Comparison of ENCODE assay signal across 21 cellular contexts in the genomic region with DNA sequence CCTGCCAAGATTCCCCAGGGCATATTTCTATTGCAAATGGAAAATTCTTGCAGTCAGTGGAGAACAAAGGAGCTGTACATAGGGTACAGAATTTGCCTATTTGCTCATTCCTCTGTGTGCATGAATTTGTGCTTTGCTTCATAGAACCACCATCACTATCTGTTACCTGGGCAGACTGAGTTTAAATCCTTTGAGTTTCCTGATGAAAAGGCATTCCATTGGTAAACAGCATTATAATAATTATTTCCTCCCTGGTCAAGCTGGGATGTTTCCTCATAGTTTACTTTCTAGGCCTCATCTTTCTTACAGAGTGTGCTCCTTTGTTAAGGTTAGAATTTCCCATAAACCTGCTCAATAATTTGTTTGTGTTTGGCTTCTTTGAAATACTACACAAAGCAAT. TPM values are rescaled to one million over a fixed set of nuclear protein-coding genes. Genes with fewer than 3 reads are reported as not detected.
DNase-seq lines count a peak whose midpoint lies in the region; ATAC-seq and TF ChIP-seq lines count a peak whose summit lies in the region.
"Had no signal": no experiment of that assay in that cellular context is flagged by ENCODE, and none has a peak within 500 bp of the region (broad histone marks: within the 10 kb centered on the region; RNA-seq: fewer than 3 reads in every experiment).

No MANE protein-coding gene starts in this region.

- DNase-seq in breast epithelium (ENCODE audit: low spot score in 2 of 2), result no peak
- no peak for DNase-seq in MCF 10A (ENCODE audit: unreplicated experiment)
- peak; percentile 10 for DNase-seq in HuH-7 (ENCODE audit: low spot score)
- no peak for DNase-seq in NOMO-1 (lab: John Stamatoyannopoulos, UW; ENCODE audit: unreplicated experiment in 2 of 2)
- DNase-seq: ACHN; BE2C; C1 segment of cervical spinal cord; CD4-positive, CD25-positive, alpha-beta regulatory T cell; CD8-positive, alpha-beta memory T cell; COR-L47; DMS79 treated with DMSO at 0.1 percent for 48 hours; GF-D8; H9; IMR-90 had no signal

- no peak overlapping the region for H3K4me3 Mint-ChIP-seq in MCF 10A (ENCODE audit: unreplicated experiment)
- H3K4me3 Mint-ChIP-seq: CD4-positive, CD25-positive, alpha-beta regulatory T cell; CD8-positive, alpha-beta memory T cell; H9 had no signal

- H3K9me3 Mint-ChIP-seq in MCF 10A (ENCODE audit: unreplicated experiment), result no peaks in the 10 kb centered on the region
- H3K9me3 Mint-ChIP-seq: H9 had no signal

- no peak overlapping the region for H3K4me2 ChIP-seq in parathyroid adenoma (ENCODE audit: low read length)

- BruUV-seq in MCF 10A (replicated peaks; lab: Mats Ljungman, UMichigan), result no TSS peak

- peaks cover 0 to 4% of the 10 kb centered on the region in 2 donors for H3K27me3 ChIP-seq in breast epithelium
- no peaks in the 10 kb centered on the region for H3K27me3 ChIP-seq in parathyroid adenoma (ENCODE audit: control insufficient read depth, insufficient read depth, low read length)
- H3K27me3 ChIP-seq: BE2C had no signal

- H3K4me1 ChIP-seq in breast epithelium (no peaks in the 10 kb centered on the region), parathyroid adenoma (no peaks in the 10 kb centered on the region)
- H3K4me1 ChIP-seq: BE2C had no signal

- CTCF ChIA-PET in MCF 10A (lab: Yijun Ruan, JAX), result no interaction called here

- intact Hi-C loops in breast epithelium (cut with DNase I; ENCODE audit: low total_unique reads), result no loop called here
- intact Hi-C loops in MCF 10A (cut with micrococcal nuclease), result no loop called here

- peaks cover 61% of the 10 kb centered on the region for H3K27me3 Mint-ChIP-seq in MCF 10A (ENCODE audit: insufficient read depth, unreplicated experiment)
- H3K27me3 Mint-ChIP-seq: CD4-positive, CD25-positive, alpha-beta regulatory T cell; CD8-positive, alpha-beta memory T cell had no signal

- H3K4me1 Mint-ChIP-seq in MCF 10A (ENCODE audit: insufficient read depth, unreplicated experiment), result no peaks in the 10 kb centered on the region
- H3K4me1 Mint-ChIP-seq: CD4-positive, CD25-positive, alpha-beta regulatory T cell; CD8-positive, alpha-beta memory T cell had no signal

- TF ChIP-seq CTCF in breast epithelium (IDR thresholded peaks at IDR 0.05) (no peak), MCF 10A (IDR thresholded peaks at IDR 0.05; ENCODE audit: unreplicated experiment) (no peak), VCaP (conservative IDR thresholded peaks at IDR 0.05) (no peak), parathyroid adenoma (IDR thresholded peaks at IDR 0.05) (no peak)

- no peaks in the 10 kb centered on the region for H3K36me3 Mint-ChIP-seq in MCF 10A (ENCODE audit: insufficient read depth, unreplicated experiment)
- H3K36me3 Mint-ChIP-seq: CD4-positive, CD25-positive, alpha-beta regulatory T cell; CD8-positive, alpha-beta memory T cell had no signal

- H3K27ac Mint-ChIP-seq in MCF 10A (ENCODE audit: low read depth, unreplicated experiment), result no peak overlapping the region
- H3K27ac Mint-ChIP-seq: CD4-positive, CD25-positive, alpha-beta regulatory T cell; CD8-positive, alpha-beta memory T cell had no signal

- H3K27ac ChIP-seq in breast epithelium (peak overlapping the region; percentile 53 to 74), VCaP (peak overlapping the region; percentile 31; the same call in 1 of the 2 replicates), parathyroid adenoma (no peak overlapping the region)

- H3K79me2 ChIP-seq in parathyroid adenoma, result no peaks in the 10 kb centered on the region

- H3K9me3 ChIP-seq in breast epithelium (no peaks in the 10 kb centered on the region), parathyroid adenoma (ENCODE audit: control insufficient read depth, low read length) (no peaks in the 10 kb centered on the region)
- H3K9me3 ChIP-seq: BE2C had no signal

- ATAC-seq in GM21360 (IDR thresholded peaks at IDR 0.05; ENCODE audit: unreplicated experiment), result no peak
- ATAC-seq: K562 had no signal

- H2AFZ ChIP-seq in parathyroid adenoma, result peak overlapping the region; percentile 50

- POLR2A ChIA-PET in MCF 10A (lab: Yijun Ruan, JAX), result interaction anchor here (0.7 kb wide), 2 partner anchors 22 to 203 kb away, joined by 3 read pairs; no protein-coding TSS in a partner anchor

- no peak overlapping the region for H3K4me3 ChIP-seq in breast epithelium
- H3K4me3 ChIP-seq in parathyroid adenoma (ENCODE audit: low read depth, low read length), result no peak overlapping the region
- H3K4me3 ChIP-seq: K562 had no signal

- H3K36me3 ChIP-seq in breast epithelium (no peaks in the 10 kb centered on the region), parathyroid adenoma (ENCODE audit: control insufficient read depth, insufficient read depth, low read length) (no peaks in the 10 kb centered on the region)
- H3K36me3 ChIP-seq: BE2C had no signal

- H3K9ac ChIP-seq in parathyroid adenoma, result no peak overlapping the region

- no peak for TF ChIP-seq POLR2A in breast epithelium (IDR thresholded peaks at IDR 0.05)

RNA-seq across cellular contexts. Expression of a gene that starts 0.8 kb away (rescaled TPM):
- total RNA-seq in breast epithelium (10 to 100 TPM in 1 of 3 donors, 1 to 10 TPM in 1, not detected in 1; 6.2 to 17.9 TPM), MCF 10A (2022) (0.44 TPM in 1 of 2 replicates, not detected in the other)
- total RNA-seq: A172; CD4-positive, CD25-positive, alpha-beta regulatory T cell; CD8-positive, alpha-beta memory T cell; H1; H9; IMR-90 had no signal

RNA-seq across cellular contexts. Expression of a gene that starts 27.2 kb away (rescaled TPM):
- not detected for total RNA-seq in breast epithelium
- not detected in 2 replicates for total RNA-seq in MCF 10A (2022)
- total RNA-seq: A172; CD4-positive, CD25-positive, alpha-beta regulatory T cell; CD8-positive, alpha-beta memory T cell; H1; H9; HT-29; IMR-90; K562 had no signal
